Comparison of ENCODE assay signal across 8 cellular contexts in genomic region chr5:10307206-10308148, GRCh38. TPM values are rescaled to one million over a fixed set of nuclear protein-coding genes. Genes with fewer than 3 reads are reported as not detected.
DNase-seq lines count a peak whose midpoint lies in the region; ATAC-seq and TF ChIP-seq lines count a peak whose summit lies in the region.

Gene CMBL (minus strand): TSS chr5:10307902. CDS start chr5:10290762, 17,140 bp downstream.

- peak; percentile 94 for ATAC-seq in HG02642 (IDR thresholded peaks at IDR 0.05; ENCODE audit: poor library complexity, unreplicated experiment)

- H3K4me3 ChIP-seq in epithelial cell of esophagus (ENCODE audit: low read length), result peak within 1 kb of the TSS; percentile 46

- no peak for TF ChIP-seq CTCF in epithelial cell of esophagus (IDR thresholded peaks at IDR 0.05; ENCODE audit: insufficient read depth, low read depth, low read length, missing control alignments)
- TF ChIP-seq CTCF in mesothelial cell of epicardium (IDR thresholded peaks at IDR 0.05; ENCODE audit: unreplicated experiment), result no peak

- no peaks in the 10 kb centered on the region for H3K27me3 Mint-ChIP-seq in mesothelial cell of epicardium (ENCODE audit: low read depth)

- H3K36me3 Mint-ChIP-seq in mesothelial cell of epicardium, result peaks cover 7% of the 10 kb centered on the region

- H3K4me3 Mint-ChIP-seq in mesothelial cell of epicardium, result peak within 1 kb of the TSS; percentile 89

- H3K27ac Mint-ChIP-seq in mesothelial cell of epicardium, result peak within 1 kb of the TSS; percentile 95

- peak; percentile 20 for DNase-seq in activated naive CD4-positive, alpha-beta T cell treated with Interleukin-2 at 50 U/mL for 16 hours
- no peak for DNase-seq in activated naive CD4-positive, alpha-beta T cell (lab: John Stamatoyannopoulos, UW)
- DNase-seq in NCI-H1694 (lab: John Stamatoyannopoulos, UW) (peak; percentile 60), epithelial cell of esophagus (ENCODE audit: low read depth) (peak; percentile 82), mesothelial cell of epicardium (ENCODE audit: low spot score in 2 of 2, unreplicated experiment in 2 of 2) (peak; percentile 36 to 68), superior temporal gyrus (ENCODE audit: extremely low spot score) (peak; percentile 50)
- peak; percentile 20 to 37 for DNase-seq in activated CD4-positive, alpha-beta T cell treated with anti-CD3 and anti-CD28 coated beads, Interleukin-2, amount 50 U/mL, for 48 hours

- no peaks in the 10 kb centered on the region for H3K9me3 Mint-ChIP-seq in mesothelial cell of epicardium

- peaks cover 28% of the 10 kb centered on the region for H3K4me1 Mint-ChIP-seq in mesothelial cell of epicardium

RNA-seq across cellular contexts. Expression of gene CMBL, which starts in this region (rescaled TPM):
- total RNA-seq in mesothelial cell of epicardium, result 22.5 to 26.4 TPM (median 24.8 TPM) in 3 replicates

Comparison
In these comparisons a context has a peak if more than half of its experiments do, and no peak if none do; other contexts are left out.
1. DNase-seq: peak in activated naive CD4-positive, alpha-beta T cell treated with Interleukin-2 at 50 U/mL for 16 hours (single experiment), NCI-H1694 (single experiment), activated CD4-positive, alpha-beta T cell treated with anti-CD3 and anti-CD28 coated beads, Interleukin-2, amount 50 U/mL, for 48 hours (2 of 2), epithelial cell of esophagus (single experiment), mesothelial cell of epicardium (2 of 2) and superior temporal gyrus (single experiment); none in activated naive CD4-positive, alpha-beta T cell (0 of 4).